Comparison of ENCODE assay signal across 2 cellular contexts in genomic region chr5:111224561-111224989, GRCh38.
A peak's percentile ranks its signal among the peaks of the same experiment; 100 is the strongest.
TF ChIP-seq lines count a peak whose summit lies in the region.

No MANE protein-coding gene starts in this region.

TF ChIP-seq in HCT116, 20 proteins besides CTCF, POLR2A, EP300 and RAD21:
- TF ChIP-seq CBX3 (IDR thresholded peaks at IDR 0.05; ENCODE audit: low read depth) (no peak), ELF1 (IDR thresholded peaks at IDR 0.05; ENCODE audit: borderline replicate concordance, low read depth) (no peak), SP1 (IDR thresholded peaks at IDR 0.05; ENCODE audit: low read depth) (no peak), MAX (IDR thresholded peaks at IDR 0.05) (peak; percentile 34; the same call in 1 of the 2 replicates), TCF7L2 (IDR thresholded peaks at IDR 0.05; ENCODE audit: borderline replicate concordance, extremely low read depth, insufficient read depth, insufficient read length) (no peak)

TF ChIP-seq in H1, 55 proteins besides CTCF, POLR2A, EP300 and RAD21:
- no peak for TF ChIP-seq MAX (IDR thresholded peaks at IDR 0.05)
- TF ChIP-seq SP4 (IDR thresholded peaks at IDR 0.05; ENCODE audit: low read length) = no peak
- no peak for TF ChIP-seq RBBP5 (IDR thresholded peaks at IDR 0.05; ENCODE audit: borderline replicate concordance, low read depth, low read length)
- TF ChIP-seq BRCA1 (IDR thresholded peaks at IDR 0.05; ENCODE audit: low read depth, low read length) = no peak
- peak; percentile 75 for TF ChIP-seq TBP (IDR thresholded peaks at IDR 0.05; ENCODE audit: low read depth, low read length)
- no peak for TF ChIP-seq CBX5 (IDR thresholded peaks at IDR 0.05; ENCODE audit: low read depth, low read length)
- TF ChIP-seq FOSL1 (IDR thresholded peaks at IDR 0.05; ENCODE audit: insufficient read depth, low read depth, low read length) = no peak
- TF ChIP-seq EZH2 (IDR thresholded peaks at IDR 0.05; ENCODE audit: low read depth, low read length, severe bottlenecking) = no peak
- TF ChIP-seq CHD7 (IDR thresholded peaks at IDR 0.05; ENCODE audit: insufficient replicate concordance, low read length) = no peak
- 0 out of 2 replicates have a peak, but pooled peaks have one; percentile 13 for TF ChIP-seq PHF8 (conservative IDR thresholded peaks at IDR 0.05; ENCODE audit: low read depth, low read length)
- no peak for TF ChIP-seq SP2 (IDR thresholded peaks at IDR 0.05; ENCODE audit: low read length)
- 0 out of 4 replicates have a peak, but pooled peaks of 1 of the 2 experiments have one; percentile 24 for TF ChIP-seq SIN3A (conservative IDR thresholded peaks at IDR 0.05 in 1 of 2, IDR thresholded peaks at IDR 0.05 in 1 of 2; ENCODE audit: low read depth in 1 of 2, low read length in 2 of 2)
- TF ChIP-seq TAF7 (optimal IDR thresholded peaks at IDR 0.05; ENCODE audit: borderline replicate concordance, low read depth, low read length) = no peak
- no peak for TF ChIP-seq SIRT6 (IDR thresholded peaks at IDR 0.05; ENCODE audit: low read length)
- TF ChIP-seq USF2 (IDR thresholded peaks at IDR 0.05; ENCODE audit: low read length) = no peak
- no peak for TF ChIP-seq HDAC2 (IDR thresholded peaks at IDR 0.05; ENCODE audit: borderline replicate concordance in 1 of 2, low read depth in 2 of 2, low read length in 2 of 2)
- TF ChIP-seq, protein P1, sequence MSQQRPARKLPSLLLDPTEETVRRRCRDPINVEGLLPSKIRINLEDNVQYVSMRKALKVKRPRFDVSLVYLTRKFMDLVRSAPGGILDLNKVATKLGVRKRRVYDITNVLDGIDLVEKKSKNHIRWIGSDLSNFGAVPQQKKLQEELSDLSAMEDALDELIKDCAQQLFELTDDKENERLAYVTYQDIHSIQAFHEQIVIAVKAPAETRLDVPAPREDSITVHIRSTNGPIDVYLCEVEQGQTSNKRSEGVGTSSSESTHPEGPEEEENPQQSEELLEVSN (IDR thresholded peaks at IDR 0.05) = no peak
- TF ChIP-seq ASH2L (IDR thresholded peaks at IDR 0.05; ENCODE audit: low read length) = peak; percentile 88
- no peak for TF ChIP-seq POLR2AphosphoS5 (IDR thresholded peaks at IDR 0.05; ENCODE audit: low read depth, low read length)
- no peak for TF ChIP-seq JUND (IDR thresholded peaks at IDR 0.05; ENCODE audit: low read length)
- TF ChIP-seq RNF2 (IDR thresholded peaks at IDR 0.05; ENCODE audit: borderline replicate concordance, low read depth, low read length, missing control alignments, poor library complexity, severe bottlenecking) = peak; percentile 53
